ENCODE assay signal across 8 cellular contexts in genomic region chr2:121634354-121635307, GRCh38. TPM values are rescaled to one million over a fixed set of nuclear protein-coding genes. Genes with fewer than 3 reads are reported as not detected.
DNase-seq lines count a peak whose midpoint lies in the region; ATAC-seq and TF ChIP-seq lines count a peak whose summit lies in the region.

No MANE protein-coding gene starts in this region.

- H3K9me3 ChIP-seq in CD4-positive, alpha-beta memory T cell (ENCODE audit: control insufficient read depth in 1 of 2, low read length in 2 of 2): no peaks in the 10 kb centered on the region
- H3K9me3 ChIP-seq in HEK293 (ENCODE audit: control insufficient read depth, insufficient read depth, low read depth, low read length): no peaks in the 10 kb centered on the region; the same call in 1 of the 2 replicates
- H3K9me3 ChIP-seq in left lung: no peaks in the 10 kb centered on the region

- DNase-seq in CD4-positive, alpha-beta memory T cell: no peak
- DNase-seq in left lung (no peak), hypothalamus (lab: John Stamatoyannopoulos, UW) (no peak), NOMO-1 treated with DMSO at 0.1 percent for 48 hours (lab: John Stamatoyannopoulos, UW; ENCODE audit: unreplicated experiment) (no peak), NAMALWA (ENCODE audit: low spot score) (no peak)

- POLR2A ChIA-PET in CD4-positive, alpha-beta memory T cell (lab: Charles Lee; ENCODE audit: partially characterized antibody): interaction anchor here (0.8 to 2.7 kb wide), 5 partner anchors 11 to 104 kb away, joined by 3 to 14 read pairs (median 3); partner anchors contain the start of genes CLASP1 and RNU4ATAC
- POLR2A ChIA-PET in HEK293 (lab: Yijun Ruan, JAX): interaction anchor here (0.6 to 2.5 kb wide), 4 partner anchors 15 to 105 kb away, joined by 3 to 17 read pairs (median 5); partner anchors contain the start of gene CLASP1

- peaks cover 0 to 4% (median 0%) of the 10 kb centered on the region in 8 donors for H3K9me3 Mint-ChIP-seq in CD4-positive, alpha-beta memory T cell

- ATAC-seq in left lung: peak; percentile 33
- ATAC-seq in GM18867 (IDR thresholded peaks at IDR 0.05; ENCODE audit: unreplicated experiment): no peak

- CTCF ChIA-PET in CD4-positive, alpha-beta memory T cell (lab: Charles Lee; ENCODE audit: partially characterized antibody): interaction anchor here (0.7 to 2.0 kb wide), 2 partner anchors 17 to 65 kb away, joined by 3 to 5 read pairs; no protein-coding TSS in a partner anchor
- CTCF ChIA-PET in HEK293 (lab: Yijun Ruan, JAX): no interaction called here

- H3K4me1 ChIP-seq in CD4-positive, alpha-beta memory T cell (ENCODE audit: insufficient read depth, low read length): peaks cover 20% of the 10 kb centered on the region
- H3K4me1 ChIP-seq in HEK293 (ENCODE audit: control insufficient read depth, insufficient read depth, low read length): peaks cover 18% of the 10 kb centered on the region; the same call in 1 of the 2 replicates
- peaks cover 0 to 24% of the 10 kb centered on the region in 2 donors for H3K4me1 ChIP-seq in left lung

- H3K36me3 ChIP-seq in CD4-positive, alpha-beta memory T cell (ENCODE audit: insufficient read depth, low read length): no peaks in the 10 kb centered on the region
- peaks cover 0 to 7% of the 10 kb centered on the region in 2 experiments; a peak in 1 of 3 replicates for H3K36me3 ChIP-seq in HEK293 (ENCODE audit: control insufficient read depth in 2 of 2, insufficient read depth in 1 of 2, low read length in 2 of 2)
- no peaks in the 10 kb centered on the region for H3K36me3 ChIP-seq in left lung

- H3K27ac Mint-ChIP-seq in CD4-positive, alpha-beta memory T cell: peak overlapping the region; percentile 20 to 81 (median 43)

- no peak overlapping the region for H3K4me3 ChIP-seq in CD4-positive, alpha-beta memory T cell (ENCODE audit: low read length in 2 of 2)
- H3K4me3 ChIP-seq in HEK293 (ENCODE audit: low read depth, low read length) (no peak overlapping the region), left lung (no peak overlapping the region)

- TF ChIP-seq CTCF in HEK293 (tag by site-specific recombination; IDR thresholded peaks at IDR 0.05) (no peak), VCaP (conservative IDR thresholded peaks at IDR 0.05) (no peak), left lung (IDR thresholded peaks at IDR 0.05) (no peak)

- H3K4me3 Mint-ChIP-seq in CD4-positive, alpha-beta memory T cell: peak overlapping the region in 6 of 8 donors; percentile 8 to 42 (median 20)

- no peak overlapping the region for H3K27ac ChIP-seq in CD4-positive, alpha-beta memory T cell (ENCODE audit: low read depth, low read length)
- H3K27ac ChIP-seq in HEK293 (ENCODE audit: extremely low read depth, low read depth, low read length): peak overlapping the region; percentile 46
- H3K27ac ChIP-seq in VCaP: peak overlapping the region; percentile 80
- peak overlapping the region in 1 of 2 donors; percentile 34 for H3K27ac ChIP-seq in left lung

- intact Hi-C loops in CD4-positive, alpha-beta memory T cell (cut with micrococcal nuclease): no loop called here
- intact Hi-C loops in left lung (cut with DNase I): no loop called here

- no peaks in the 10 kb centered on the region for H3K27me3 Mint-ChIP-seq in CD4-positive, alpha-beta memory T cell

- peaks cover 13 to 18% of the 10 kb centered on the region in 2 donors for H3K36me3 Mint-ChIP-seq in CD4-positive, alpha-beta memory T cell

- H3K4me1 Mint-ChIP-seq in CD4-positive, alpha-beta memory T cell: peaks cover 25 to 43% (median 35%) of the 10 kb centered on the region in 4 donors

- no peaks in the 10 kb centered on the region for H3K27me3 ChIP-seq in CD4-positive, alpha-beta memory T cell (ENCODE audit: insufficient read depth, low read length)
- no peaks in the 10 kb centered on the region for H3K27me3 ChIP-seq in left lung

TF ChIP-seq in HEK293, 187 proteins besides CTCF, POLR2A, EP300 and RAD21 (continues in another document):
- TF ChIP-seq SALL2 (tag by site-specific recombination; IDR thresholded peaks at IDR 0.05; ENCODE audit: borderline replicate concordance): no peak
- TF ChIP-seq ZNF843 (tag by site-specific recombination; IDR thresholded peaks at IDR 0.05): peak; percentile 82
- peak; percentile 98 for TF ChIP-seq PRDM4 (tag by site-specific recombination; IDR thresholded peaks at IDR 0.05)
- no peak for TF ChIP-seq ZNF623 (tag by site-specific recombination; IDR thresholded peaks at IDR 0.05)
- TF ChIP-seq GFI1B (tag by site-specific recombination; IDR thresholded peaks at IDR 0.05): peak; percentile 58; the same call in 1 of the 2 replicates
- TF ChIP-seq ZNF555 (tag by site-specific recombination; conservative IDR thresholded peaks at IDR 0.05): no peak
- peak; percentile 79 for TF ChIP-seq SCRT1 (tag by site-specific recombination; IDR thresholded peaks at IDR 0.05; ENCODE audit: borderline replicate concordance)
- TF ChIP-seq PRDM1 (tag by site-specific recombination; IDR thresholded peaks at IDR 0.05): peak; percentile 25; the same call in 1 of the 2 replicates
- TF ChIP-seq ZXDB (tag by site-specific recombination; IDR thresholded peaks at IDR 0.05): peak; percentile 49; the same call in 1 of the 2 replicates
- peak; percentile 74 for TF ChIP-seq ZNF18 (tag by site-specific recombination; IDR thresholded peaks at IDR 0.05)
- peak; percentile 70 for TF ChIP-seq OSR2 (tag by site-specific recombination; IDR thresholded peaks at IDR 0.05)
- TF ChIP-seq ZNF629 (tag by site-specific recombination; IDR thresholded peaks at IDR 0.05): peak; percentile 51
- TF ChIP-seq KLF17 (tag by site-specific recombination; IDR thresholded peaks at IDR 0.05): peak; percentile 89
- peak; percentile 87 for TF ChIP-seq OVOL3 (tag by site-specific recombination; IDR thresholded peaks at IDR 0.05)
- TF ChIP-seq ZNF24 (tag by site-specific recombination; IDR thresholded peaks at IDR 0.05): peak; percentile 60; the same call in 1 of the 2 replicates
- TF ChIP-seq ZBTB17 (tag by site-specific recombination; IDR thresholded peaks at IDR 0.05): peak; percentile 57; the same call in 1 of the 2 replicates
- TF ChIP-seq PRDM6 (tag by site-specific recombination; IDR thresholded peaks at IDR 0.05): peak; percentile 93
- TF ChIP-seq ZNF596 (tag by site-specific recombination; IDR thresholded peaks at IDR 0.05): no peak
- TF ChIP-seq HOXD13 (CRISPR knock-in tag; IDR thresholded peaks at IDR 0.05; ENCODE audit: borderline replicate concordance): peak; percentile 77; the same call in 1 of the 2 replicates
- TF ChIP-seq ZNF558 (tag by site-specific recombination; IDR thresholded peaks at IDR 0.05): no peak
- no peak for TF ChIP-seq ZNF792 (tag by site-specific recombination; IDR thresholded peaks at IDR 0.05)

RNA-seq across cellular contexts. Expression of gene CLASP1, which starts 14.6 kb away (rescaled TPM):
- total RNA-seq in CD4-positive, alpha-beta memory T cell: 10 to 100 TPM; 67.4 to 68.7 TPM
- 10 to 100 TPM in 1 of 2 donors, 1 to 10 TPM in 1; 3.3 to 16.8 TPM for polyA plus RNA-seq in CD4-positive, alpha-beta memory T cell
- 10 to 100 TPM; 42.9 to 51.7 TPM for total RNA-seq in left lung
